ENCODE assay signal across 10 cellular contexts in the genomic region with DNA sequence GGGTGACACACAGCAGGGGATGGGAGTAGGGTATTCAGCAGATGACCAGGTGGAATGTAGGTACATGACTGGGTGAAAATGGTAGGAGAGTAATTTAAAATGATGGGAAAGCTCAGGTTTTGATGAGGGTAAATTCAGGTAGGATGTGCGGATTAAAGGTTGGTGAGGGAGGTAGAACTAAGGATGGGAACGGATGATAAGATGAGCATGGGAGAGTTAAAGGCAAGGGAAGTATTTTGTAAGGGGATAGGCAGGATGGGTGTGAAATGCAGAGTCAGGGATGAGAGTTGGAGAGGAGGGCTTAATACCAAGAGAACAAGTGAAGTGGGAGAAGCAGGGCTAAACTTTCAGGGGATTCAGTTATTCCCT. TPM values are rescaled to one million over a fixed set of nuclear protein-coding genes. Genes with fewer than 3 reads are reported as not detected.
DNase-seq lines count a peak whose midpoint lies in the region; ATAC-seq and TF ChIP-seq lines count a peak whose summit lies in the region.
"Had no signal": no experiment of that assay in that cellular context is flagged by ENCODE, and none has a peak within 500 bp of the region (broad histone marks: within the 10 kb centered on the region; RNA-seq: fewer than 3 reads in every experiment).

No MANE protein-coding gene starts in this region.

- H3K27me3 Mint-ChIP-seq in GM23338 (ENCODE audit: insufficient read depth, low read depth, poor library complexity) (peaks cover 8% of the 10 kb centered on the region), T-cell (no peaks in the 10 kb centered on the region)
- H3K27me3 Mint-ChIP-seq in stimulated activated naive B cell treated with anti-CD40 and anti-IgM and Interleukin-4, amounts not matched to agents 10 μg/mL and 1 μg/mL and 100 μg/mL, for 72 hours: no peaks in the 10 kb centered on the region
- H3K27me3 Mint-ChIP-seq: naive B cell had no signal

- H3K27ac Mint-ChIP-seq in GM23338 (peak overlapping the region; percentile 42; the same call in 1 of the 2 replicates), T-cell (peak overlapping the region; percentile 78 to 91)
- H3K27ac Mint-ChIP-seq in stimulated activated naive B cell treated with anti-CD40 and anti-IgM and Interleukin-4, amounts not matched to agents 10 μg/mL and 1 μg/mL and 100 μg/mL, for 72 hours: peak overlapping the region; percentile 83

- no peak overlapping the region for H3K9ac ChIP-seq in iPS-15b (ENCODE audit: low read depth, low read length)

- H3K4me1 Mint-ChIP-seq in GM23338: peaks cover 13% of the 10 kb centered on the region
- H3K4me1 Mint-ChIP-seq in T-cell: peaks cover 16 to 22% (median 21%) of the 10 kb centered on the region in 3 donors
- H3K4me1 Mint-ChIP-seq in stimulated activated naive B cell treated with anti-CD40 and anti-IgM and Interleukin-4, amounts not matched to agents 10 μg/mL and 1 μg/mL and 100 μg/mL, for 72 hours: peaks cover 16 to 19% of the 10 kb centered on the region in 2 donors

- peaks cover 41% of the 10 kb centered on the region for H3K4me1 ChIP-seq in GM23338 (ENCODE audit: insufficient read depth)
- H3K4me1 ChIP-seq in iPS-15b (ENCODE audit: control insufficient read depth, insufficient read depth, low read length): peaks cover 34% of the 10 kb centered on the region

- H3F3A ChIP-seq in GM23338 (replicated peaks; ENCODE audit: low read depth): peaks cover 10% of the 10 kb centered on the region; the same call in 1 of the 2 replicates

- H2AFZ ChIP-seq in GM23338: no peak overlapping the region

- POLR2A ChIA-PET in T-cell (lab: Charles Lee): interaction anchor here in 1 of 2 donors (0.6 kb wide), 1 partner anchor 91 kb away, joined by 3 read pairs; no protein-coding TSS in a partner anchor

- H3K27ac ChIP-seq in GM23338 (ENCODE audit: low read depth): no peak overlapping the region

- CTCF ChIA-PET in T-cell (lab: Charles Lee): interaction anchor here (0.6 to 2.9 kb wide), 6 partner anchors 26 to 94 kb away, joined by 3 to 15 read pairs (median 6); partner anchors contain the start of genes CCDC107 (in 1 of the 2) and RMRP (in 1 of the 2)

- peaks cover 15% of the 10 kb centered on the region for H4K20me1 ChIP-seq in GM23338 (replicated peaks; ENCODE audit: insufficient read depth)

- DNase-seq in GM23338 (ENCODE audit: low spot score) (no peak), T-cell (no peak), GM13977 (ENCODE audit: low spot score) (no peak)
- no peak for DNase-seq in stimulated activated naive B cell treated with anti-CD40 and anti-IgM and Interleukin-4, amounts not matched to agents 10 μg/mL and 1 μg/mL and 100 μg/mL, for 72 hours
- DNase-seq: naive B cell had no signal

- peaks cover 52% of the 10 kb centered on the region for H3K79me2 ChIP-seq in GM23338 (replicated peaks; ENCODE audit: insufficient read depth)

- H3K9me3 Mint-ChIP-seq in GM23338: no peaks in the 10 kb centered on the region; the same call in 2 of the 3 replicates
- no peaks in the 10 kb centered on the region for H3K9me3 Mint-ChIP-seq in T-cell
- H3K9me3 Mint-ChIP-seq in stimulated activated naive B cell treated with anti-CD40 and anti-IgM and Interleukin-4, amounts not matched to agents 10 μg/mL and 1 μg/mL and 100 μg/mL, for 72 hours: no peaks in the 10 kb centered on the region
- H3K9me3 Mint-ChIP-seq: naive B cell had no signal

- no peak for ATAC-seq in GM23338
- ATAC-seq in T-cell (replicated peaks in 1 of 4): no peak
- no peak for ATAC-seq in stimulated activated naive B cell treated with anti-CD40 and anti-IgM and Interleukin-4, amounts not matched to agents 10 μg/mL and 1 μg/mL and 100 μg/mL, for 72 hours (replicated peaks)
- no peak for ATAC-seq in HG03460 (IDR thresholded peaks at IDR 0.05; ENCODE audit: unreplicated experiment)
- no peak for ATAC-seq in HG02571 (IDR thresholded peaks at IDR 0.05; ENCODE audit: unreplicated experiment)
- no peak for ATAC-seq in HG03097 (IDR thresholded peaks at IDR 0.05; ENCODE audit: low FRiP score, unreplicated experiment)

- H3K9me2 ChIP-seq in GM23338 (ENCODE audit: insufficient read depth): no peaks in the 10 kb centered on the region

- H3K27me3 ChIP-seq in GM23338 (ENCODE audit: insufficient read depth) (no peaks in the 10 kb centered on the region), iPS-15b (ENCODE audit: control insufficient read depth, insufficient read depth, low read length) (no peaks in the 10 kb centered on the region)

- H3K36me3 ChIP-seq in GM23338 (ENCODE audit: insufficient read depth): peaks cover 9% of the 10 kb centered on the region
- H3K36me3 ChIP-seq in iPS-15b (ENCODE audit: control insufficient read depth, insufficient read depth, low read length): peaks cover under 1% of the 10 kb centered on the region

- H3K4me3 ChIP-seq in GM23338: peak overlapping the region; percentile 91; the same call in 1 of the 2 replicates
- peak overlapping the region; percentile 27 for H3K4me3 ChIP-seq in iPS-15b (ENCODE audit: low read depth, low read length)

- no peak for TF ChIP-seq CTCF in GM23338 (conservative IDR thresholded peaks at IDR 0.05; ENCODE audit: low read depth in 2 of 2)
- TF ChIP-seq CTCF in GM13977 (IDR thresholded peaks at IDR 0.05; ENCODE audit: extremely low read depth, insufficient read depth, missing control alignments): no peak

- in situ Hi-C loops in GM13977 (cut with MboI; ENCODE audit: low pct_unique_long_range_greater_than_20kb, low sequenced_read_pairs, unreplicated experiment): no loop called here

- no peaks in the 10 kb centered on the region for H3K9me3 ChIP-seq in iPS-15b (ENCODE audit: control insufficient read depth, insufficient read depth, low read length)

- peak overlapping the region; percentile 90 for H3K4me2 ChIP-seq in GM23338

- peaks cover 17% of the 10 kb centered on the region for H3K36me3 Mint-ChIP-seq in GM23338 (ENCODE audit: low read depth)
- H3K36me3 Mint-ChIP-seq in T-cell: peaks cover 10% of the 10 kb centered on the region
- H3K36me3 Mint-ChIP-seq in stimulated activated naive B cell treated with anti-CD40 and anti-IgM and Interleukin-4, amounts not matched to agents 10 μg/mL and 1 μg/mL and 100 μg/mL, for 72 hours: peaks cover 29 to 32% of the 10 kb centered on the region in 2 donors

- H3K4me3 Mint-ChIP-seq in GM23338: no peak overlapping the region; the same call in 1 of the 3 replicates
- peak overlapping the region in 1 of 3 donors; percentile 89 for H3K4me3 Mint-ChIP-seq in T-cell
- H3K4me3 Mint-ChIP-seq in stimulated activated naive B cell treated with anti-CD40 and anti-IgM and Interleukin-4, amounts not matched to agents 10 μg/mL and 1 μg/mL and 100 μg/mL, for 72 hours: no peak overlapping the region
- H3K4me3 Mint-ChIP-seq: naive B cell had no signal

RNA-seq across cellular contexts. Expression of gene TLN1, which starts 1.5 kb away (rescaled TPM):
- 116 and 120 TPM in 2 replicates for total RNA-seq in GM23338 (2014; rRNA removed; shearing (Covaris generic))
- 21.5 and 26.0 TPM in 2 replicates for polyA plus RNA-seq in GM23338 (2016; fragmentation: Nextera tagmentation; extraction: Ambion mirVana)
- total RNA-seq in T-cell: 100 to 1,000 TPM; 229 to 366 (median 294) TPM

RNA-seq across cellular contexts. Expression of gene CREB3, which starts 2.0 kb away (rescaled TPM):
- 24.9 and 32.4 TPM in 2 replicates for total RNA-seq in GM23338 (2014; rRNA removed; shearing (Covaris generic))
- 19.2 and 20.3 TPM in 2 replicates for polyA plus RNA-seq in GM23338 (2016; fragmentation: Nextera tagmentation; extraction: Ambion mirVana)
- total RNA-seq in T-cell: 10 to 100 TPM; 15.9 to 22.6 (median 19.3) TPM

RNA-seq across cellular contexts. Expression of gene GBA2, which starts 18.6 kb away (rescaled TPM):
- total RNA-seq in GM23338 (2014; rRNA removed; shearing (Covaris generic)): 80.1 and 80.2 TPM in 2 replicates
- polyA plus RNA-seq in GM23338 (2016; fragmentation: Nextera tagmentation; extraction: Ambion mirVana): 32.1 and 32.8 TPM in 2 replicates
- total RNA-seq in T-cell: 10 to 100 TPM; 35.4 to 63.3 (median 60.1) TPM

RNA-seq across cellular contexts. Expression of gene RGP1, which starts 18.6 kb away (rescaled TPM):
- total RNA-seq in GM23338 (2014; rRNA removed; shearing (Covaris generic)): 12.9 and 16.0 TPM in 2 replicates
- polyA plus RNA-seq in GM23338 (2016; fragmentation: Nextera tagmentation; extraction: Ambion mirVana): 2.7 and 2.8 TPM in 2 replicates
- total RNA-seq in T-cell: 10 to 100 TPM; 20.6 to 36.5 (median 33.5) TPM

RNA-seq across cellular contexts. Expression of gene MSMP, which starts 23.6 kb away (rescaled TPM):
- total RNA-seq in GM23338 (2014; rRNA removed; shearing (Covaris generic)): not detected in 2 replicates
- polyA plus RNA-seq in GM23338 (2016; fragmentation: Nextera tagmentation; extraction: Ambion mirVana): 0.57 and 0.81 TPM in 2 replicates
- total RNA-seq in T-cell: 1 to 10 TPM in 3 of 5 donors, not detected in 2; 1.6 to 5.1 (median 1.6) TPM
- total RNA-seq: RPMI7951 had no signal
